6 cellular contexts compared by ENCODE assay signal in the genomic region with DNA sequence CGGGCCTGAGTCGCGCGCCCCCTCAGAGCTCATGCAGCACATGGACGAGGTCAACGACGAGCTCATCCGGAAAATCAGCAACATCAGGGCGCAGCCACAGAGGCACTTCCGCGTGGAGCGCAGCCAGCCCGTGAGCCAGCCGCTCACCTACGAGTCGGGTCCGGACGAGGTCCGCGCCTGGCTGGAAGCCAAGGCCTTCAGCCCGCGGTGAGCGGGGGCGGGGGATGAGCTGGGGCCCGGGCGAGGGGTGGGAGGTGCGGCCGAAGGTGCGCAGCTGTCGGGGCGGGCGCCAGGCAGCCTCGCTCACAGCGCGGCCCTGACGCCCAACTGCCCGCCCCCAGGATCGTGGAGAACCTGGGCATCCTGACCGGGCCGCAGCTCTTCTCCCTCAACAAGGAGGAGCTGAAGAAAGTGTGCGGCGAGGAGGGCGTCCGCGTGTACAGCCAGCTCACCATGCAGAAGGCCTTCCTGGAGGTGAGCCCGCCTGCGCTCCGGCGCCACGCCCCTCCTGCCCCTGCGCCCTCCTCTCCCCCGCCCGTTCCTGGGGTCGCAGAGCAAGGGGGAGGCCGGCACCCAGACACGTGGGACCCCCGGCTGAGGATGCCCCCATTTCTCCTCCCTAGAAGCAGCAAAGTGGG. TPM values are rescaled to one million over a fixed set of nuclear protein-coding genes. Genes with fewer than 3 reads are reported as not detected.
DNase-seq lines count a peak whose midpoint lies in the region; ATAC-seq, FAIRE-seq and TF ChIP-seq lines count a peak whose summit lies in the region.

No MANE protein-coding gene starts in this region.

- DNase-seq in GM13977 (ENCODE audit: low spot score) (peak; percentile 89), SHP77 treated with DMSO at 0.1 percent for 48 hours (lab: John Stamatoyannopoulos, UW) (peak; percentile 7), small intestine (peak; percentile 88)
- DNase-seq in effector CD4-positive, alpha-beta T cell, result peak; percentile 37

- WGBS in small intestine, 3 donors, result 2 to 8% (median 4%) methylated on average over 49 to 57 of the region's 57 CpGs

- in situ Hi-C loops in GM13977 (cut with MboI; ENCODE audit: low pct_unique_long_range_greater_than_20kb, low sequenced_read_pairs, unreplicated experiment), result no loop called here

- peak overlapping the region in 1 of 2 donors; percentile 21 for H3K4me3 ChIP-seq in small intestine (ENCODE audit: low read depth in 1 of 2, low read length in 2 of 2)

- H3K36me3 ChIP-seq in small intestine (ENCODE audit: control insufficient read depth in 2 of 2, insufficient read depth in 2 of 2, low read length in 2 of 2), result peaks cover 2 to 13% of the 10 kb centered on the region in 2 donors

- TF ChIP-seq CTCF in GM13977 (IDR thresholded peaks at IDR 0.05; ENCODE audit: extremely low read depth, insufficient read depth, missing control alignments), result no peak

- peak overlapping the region; percentile 28 to 43 for H3K27ac ChIP-seq in small intestine (ENCODE audit: low read depth in 1 of 2, low read length in 1 of 2)

- no peak for FAIRE-seq in small intestine (lab: Jason Lieb, UNC)

- H3K4me1 ChIP-seq in small intestine (ENCODE audit: control insufficient read depth in 2 of 2, insufficient read depth in 1 of 2, low read depth in 1 of 2, low read length in 1 of 2), result peaks cover 3 to 9% of the 10 kb centered on the region in 2 donors

- no peak for ATAC-seq in GM18907 (IDR thresholded peaks at IDR 0.05; ENCODE audit: unreplicated experiment)
- ATAC-seq in GM21526 (IDR thresholded peaks at IDR 0.05; ENCODE audit: low FRiP score, unreplicated experiment), result no peak

- H3K27me3 ChIP-seq in small intestine (ENCODE audit: control insufficient read depth in 2 of 2, insufficient read depth in 2 of 2, low read length in 2 of 2), result no peaks in the 10 kb centered on the region

- H3K9me3 ChIP-seq in small intestine (ENCODE audit: control insufficient read depth, low read depth), result no peaks in the 10 kb centered on the region

RNA-seq across cellular contexts. Expression of a gene that starts 20.4 kb away (rescaled TPM):
- 1,000 to 10,000 TPM in 2 of 3 donors, 10 to 100 TPM in 1; 90.2 to 1,255 (median 1,014) TPM for polyA plus RNA-seq in small intestine

RNA-seq across cellular contexts. Expression of a gene that starts 20.9 kb away (rescaled TPM):
- polyA plus RNA-seq in small intestine, result 100 to 1,000 TPM; 163 to 188 (median 184) TPM

RNA-seq across cellular contexts. Expression of a gene that starts 30.8 kb away (rescaled TPM):
- polyA plus RNA-seq in small intestine, result 10 to 100 TPM; 11.9 to 22.4 (median 20.1) TPM

RNA-seq across cellular contexts. Expression of a gene that starts 31.4 kb away (rescaled TPM):
- 10 to 100 TPM; 18.2 to 39.6 (median 35.4) TPM for polyA plus RNA-seq in small intestine

RNA-seq across cellular contexts. Expression of a gene that starts 50.9 kb away (rescaled TPM):
- 10 to 100 TPM; 12.2 to 46.0 (median 13.6) TPM for polyA plus RNA-seq in small intestine

Comparison
In these comparisons a context has a peak if more than half of its experiments do, and no peak if none do; other contexts are left out.
1. DNase-seq: peak in every context shown above with its lines; median percentile 89 in GM13977; 88 in small intestine; 37 in effector CD4-positive, alpha-beta T cell; 7 in SHP77 treated with DMSO at 0.1 percent for 48 hours.